Comparison of ENCODE assay signal across 8 cellular contexts in the genomic region with DNA sequence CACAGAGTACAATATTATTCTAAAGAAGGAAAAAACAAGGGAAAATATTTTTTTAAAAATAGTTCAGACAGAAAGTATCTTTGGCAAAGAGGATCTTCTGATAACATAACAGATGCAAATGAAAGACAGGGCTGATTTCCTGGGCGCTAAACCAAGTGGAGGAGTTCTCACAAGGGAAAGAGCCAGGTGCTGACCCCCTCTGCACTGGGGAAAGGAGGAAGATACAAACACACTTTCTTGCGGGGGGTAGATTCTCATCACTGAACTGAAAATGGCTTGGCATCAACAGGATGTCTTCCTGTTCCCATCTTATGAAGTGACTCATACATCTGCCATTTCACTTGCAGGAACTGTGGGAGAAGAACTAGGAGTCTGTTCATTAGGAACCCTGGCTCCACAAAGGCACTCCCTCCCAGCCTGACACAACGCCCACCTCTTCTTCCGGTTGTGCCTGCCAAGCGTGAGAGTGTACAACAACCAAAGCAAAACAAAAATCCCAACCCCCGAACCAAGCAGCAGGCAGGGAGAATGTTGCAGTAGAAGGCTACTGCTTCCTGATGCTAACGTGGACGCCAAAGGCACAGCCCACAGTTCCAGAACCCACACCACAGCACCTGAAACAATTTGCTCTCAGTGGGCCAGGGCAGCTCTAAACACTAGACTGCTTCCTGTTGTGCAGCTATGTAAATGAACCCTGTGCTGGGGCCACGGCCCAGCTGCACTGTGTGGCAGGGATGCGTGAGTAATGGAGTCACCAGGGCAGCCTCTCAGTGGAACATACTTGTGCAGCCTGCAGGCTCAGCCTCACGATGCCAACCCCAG. TPM values are rescaled to one million over a fixed set of nuclear protein-coding genes. Genes with fewer than 3 reads are reported as not detected.
DNase-seq lines count a peak whose midpoint lies in the region; ATAC-seq, FAIRE-seq and TF ChIP-seq lines count a peak whose summit lies in the region.

No MANE protein-coding gene starts in this region.

- peak; percentile 94 for FAIRE-seq in GM19239 (lab: Jason Lieb, UNC)

- H3K4me1 Mint-ChIP-seq in CD14-positive monocyte = peaks cover 45% of the 10 kb centered on the region
- H3K4me1 Mint-ChIP-seq in activated naive CD8-positive, alpha-beta T cell treated with anti-CD3 and anti-CD28 coated beads for 36 hours = peaks cover 17% of the 10 kb centered on the region

- no peaks in the 10 kb centered on the region for H3K9me3 Mint-ChIP-seq in CD14-positive monocyte
- no peaks in the 10 kb centered on the region for H3K9me3 Mint-ChIP-seq in activated naive CD8-positive, alpha-beta T cell treated with anti-CD3 and anti-CD28 coated beads for 36 hours

- TF ChIP-seq CTCF in CD14-positive monocyte (IDR thresholded peaks at IDR 0.05) = no peak

- H3K36me3 Mint-ChIP-seq in CD14-positive monocyte = no peaks in the 10 kb centered on the region
- H3K36me3 Mint-ChIP-seq in activated naive CD8-positive, alpha-beta T cell treated with anti-CD3 and anti-CD28 coated beads for 36 hours = no peaks in the 10 kb centered on the region

- peak overlapping the region; percentile 72 to 84 for H3K4me3 Mint-ChIP-seq in CD14-positive monocyte
- H3K4me3 Mint-ChIP-seq in activated naive CD8-positive, alpha-beta T cell treated with anti-CD3 and anti-CD28 coated beads for 36 hours = peak overlapping the region; percentile 49

- ATAC-seq in HG03280 (IDR thresholded peaks at IDR 0.05; ENCODE audit: unreplicated experiment) (peak; percentile 96), left cardiac atrium (peak; percentile 85 to 92)

- DNase-seq in CD14-positive monocyte (ENCODE audit: low spot score) (peak; percentile 63), GM19239 (ENCODE audit: insufficient read length, low spot score) (peak; percentile 43), left cardiac atrium (peak; percentile 81), renal cortical epithelial cell (ENCODE audit: low read depth) (peak; percentile 99), iPS-NIHi7 (ENCODE audit: extremely low spot score) (no peak)
- DNase-seq in activated naive CD8-positive, alpha-beta T cell treated with anti-CD3 and anti-CD28 coated beads for 36 hours = peak; percentile 48

- intact Hi-C loops in CD14-positive monocyte (cut with micrococcal nuclease) (loop anchor here in 1 of 2 donors (5.0 kb wide), 1 partner anchor 49 kb away; a partner anchor contains a TSS), left cardiac atrium (cut with DNase I) (no loop called here)

- peaks cover 0 to 1% (median 0%) of the 10 kb centered on the region in 3 donors for H3K27me3 Mint-ChIP-seq in CD14-positive monocyte (ENCODE audit: low read depth in 3 of 3)
- H3K27me3 Mint-ChIP-seq in activated naive CD8-positive, alpha-beta T cell treated with anti-CD3 and anti-CD28 coated beads for 36 hours = no peaks in the 10 kb centered on the region

- peak overlapping the region in 6 of 7 donors; percentile 15 to 87 (median 52) for H3K27ac Mint-ChIP-seq in CD14-positive monocyte
- peak overlapping the region; percentile 79 for H3K27ac Mint-ChIP-seq in activated naive CD8-positive, alpha-beta T cell treated with anti-CD3 and anti-CD28 coated beads for 36 hours

TF ChIP-seq in PFSK-1, 5 proteins besides CTCF, POLR2A, EP300 and RAD21:
- TF ChIP-seq, protein P1, sequence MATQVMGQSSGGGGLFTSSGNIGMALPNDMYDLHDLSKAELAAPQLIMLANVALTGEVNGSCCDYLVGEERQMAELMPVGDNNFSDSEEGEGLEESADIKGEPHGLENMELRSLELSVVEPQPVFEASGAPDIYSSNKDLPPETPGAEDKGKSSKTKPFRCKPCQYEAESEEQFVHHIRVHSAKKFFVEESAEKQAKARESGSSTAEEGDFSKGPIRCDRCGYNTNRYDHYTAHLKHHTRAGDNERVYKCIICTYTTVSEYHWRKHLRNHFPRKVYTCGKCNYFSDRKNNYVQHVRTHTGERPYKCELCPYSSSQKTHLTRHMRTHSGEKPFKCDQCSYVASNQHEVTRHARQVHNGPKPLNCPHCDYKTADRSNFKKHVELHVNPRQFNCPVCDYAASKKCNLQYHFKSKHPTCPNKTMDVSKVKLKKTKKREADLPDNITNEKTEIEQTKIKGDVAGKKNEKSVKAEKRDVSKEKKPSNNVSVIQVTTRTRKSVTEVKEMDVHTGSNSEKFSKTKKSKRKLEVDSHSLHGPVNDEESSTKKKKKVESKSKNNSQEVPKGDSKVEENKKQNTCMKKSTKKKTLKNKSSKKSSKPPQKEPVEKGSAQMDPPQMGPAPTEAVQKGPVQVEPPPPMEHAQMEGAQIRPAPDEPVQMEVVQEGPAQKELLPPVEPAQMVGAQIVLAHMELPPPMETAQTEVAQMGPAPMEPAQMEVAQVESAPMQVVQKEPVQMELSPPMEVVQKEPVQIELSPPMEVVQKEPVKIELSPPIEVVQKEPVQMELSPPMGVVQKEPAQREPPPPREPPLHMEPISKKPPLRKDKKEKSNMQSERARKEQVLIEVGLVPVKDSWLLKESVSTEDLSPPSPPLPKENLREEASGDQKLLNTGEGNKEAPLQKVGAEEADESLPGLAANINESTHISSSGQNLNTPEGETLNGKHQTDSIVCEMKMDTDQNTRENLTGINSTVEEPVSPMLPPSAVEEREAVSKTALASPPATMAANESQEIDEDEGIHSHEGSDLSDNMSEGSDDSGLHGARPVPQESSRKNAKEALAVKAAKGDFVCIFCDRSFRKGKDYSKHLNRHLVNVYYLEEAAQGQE (IDR thresholded peaks at IDR 0.05; ENCODE audit: insufficient read depth in 1 of 2, low read depth in 2 of 2, low read length in 2 of 2) = no peak
- TF ChIP-seq FOXP2 (optimal IDR thresholded peaks at IDR 0.05; ENCODE audit: borderline replicate concordance, extremely low read depth, extremely low read length, insufficient read depth) = peak; percentile 71
- no peak for TF ChIP-seq POLR2AphosphoS5 (IDR thresholded peaks at IDR 0.05; ENCODE audit: low read depth, low read length)
- TF ChIP-seq TAF1 (IDR thresholded peaks at IDR 0.05; ENCODE audit: borderline replicate concordance, insufficient read depth, low read length) = no peak
- TF ChIP-seq SIN3A (IDR thresholded peaks at IDR 0.05; ENCODE audit: borderline replicate concordance, insufficient read depth, low read length) = peak; percentile 12; the same call in 1 of the 2 replicates

RNA-seq across cellular contexts. Expression of a gene that starts 51.0 kb away (rescaled TPM):
- 1 to 10 TPM; 7.5 to 9.6 TPM for polyA plus RNA-seq in CD14-positive monocyte
- polyA plus RNA-seq in PFSK-1 (2012; ENCODE audit: insufficient read length, low read depth) = 108 TPM
- 10 to 100 TPM; 20.4 to 20.7 TPM for total RNA-seq in activated naive CD8-positive, alpha-beta T cell treated with anti-CD3 and anti-CD28 coated beads for 36 hours
- total RNA-seq in left cardiac atrium (10 to 100 TPM; 14.0 to 15.8 TPM), renal cortical epithelial cell (47.8 and 53.8 TPM in 2 replicates)
